In genomic region chr22:22357024-22357868, GRCh38 we compare ENCODE assay signal across 9 cellular contexts.
DNase-seq lines count a peak whose midpoint lies in the region; ATAC-seq and TF ChIP-seq lines count a peak whose summit lies in the region.
"Had no signal": no experiment of that assay in that cellular context is flagged by ENCODE, and none has a peak within 500 bp of the region (broad histone marks: within the 10 kb centered on the region; RNA-seq: fewer than 3 reads in every experiment).

No MANE protein-coding gene starts in this region.

- H3K27ac Mint-ChIP-seq in CD8-positive, alpha-beta T cell = no peak overlapping the region
- no peak overlapping the region for H3K27ac Mint-ChIP-seq in activated T-cell treated with anti-CD3 and anti-CD28 coated beads, Interleukin-2, amount 50 U/mL, for 24 hours
- H3K27ac Mint-ChIP-seq: activated naive CD4-positive, alpha-beta T cell treated with anti-CD3 and anti-CD28 coated beads, Interleukin-2, amount 50 U/mL, for 24 hours had no signal

- CTCF ChIA-PET in CD8-positive, alpha-beta T cell (lab: Charles Lee) = interaction anchor here (1.6 to 2.6 kb wide), 3 partner anchors 12 to 65 kb away, joined by 5 to 13 read pairs (median 6); no protein-coding TSS in a partner anchor
- CTCF ChIA-PET in PC-3 (lab: Charles Lee) = no interaction called here

- peak; percentile 37 to 69 (median 68) for DNase-seq in CD8-positive, alpha-beta T cell
- peak; percentile 95 for DNase-seq in Karpas-422
- DNase-seq in PC-3 = peak; percentile 74
- peak; percentile 76 for DNase-seq in activated T-cell treated with anti-CD3 and anti-CD28 coated beads, Interleukin-2, amount 50 U/mL, for 24 hours
- DNase-seq in fibroblast of the aortic adventitia (ENCODE audit: low read depth) = peak; percentile 71
- peak; percentile 9 for DNase-seq in non-pigmented ciliary epithelial cell (ENCODE audit: low read depth)
- peak; percentile 91 to 95 for DNase-seq in thyroid gland

- H3K9me3 ChIP-seq in CD8-positive, alpha-beta T cell (ENCODE audit: low read length) = no peaks in the 10 kb centered on the region
- no peaks in the 10 kb centered on the region for H3K9me3 ChIP-seq in Karpas-422 (ENCODE audit: low read length)
- no peaks in the 10 kb centered on the region for H3K9me3 ChIP-seq in PC-3 (ENCODE audit: low read length)
- H3K9me3 ChIP-seq in thyroid gland = no peaks in the 10 kb centered on the region

- POLR2A ChIA-PET in CD8-positive, alpha-beta T cell (lab: Charles Lee) = no interaction called here
- POLR2A ChIA-PET in PC-3 (lab: Charles Lee; ENCODE audit: unreplicated experiment) = no interaction called here

- H3K79me2 ChIP-seq in Karpas-422 (ENCODE audit: low read length) = no peaks in the 10 kb centered on the region
- no peaks in the 10 kb centered on the region for H3K79me2 ChIP-seq in PC-3 (ENCODE audit: low read length)

- H3K27me3 Mint-ChIP-seq in CD8-positive, alpha-beta T cell (ENCODE audit: low read depth) = peaks cover 40% of the 10 kb centered on the region
- H3K27me3 Mint-ChIP-seq in activated T-cell treated with anti-CD3 and anti-CD28 coated beads, Interleukin-2, amount 50 U/mL, for 24 hours = peaks cover 65% of the 10 kb centered on the region

- H3K27ac ChIP-seq in CD8-positive, alpha-beta T cell (ENCODE audit: low read depth, low read length) = no peak overlapping the region
- H3K27ac ChIP-seq in Karpas-422 (ENCODE audit: low read length) = no peak overlapping the region
- no peak overlapping the region for H3K27ac ChIP-seq in PC-3 (ENCODE audit: low read length)
- H3K27ac ChIP-seq in thyroid gland = no peak overlapping the region

- H3F3A ChIP-seq in PC-3 (ENCODE audit: low read length, unreplicated experiment) = no peaks in the 10 kb centered on the region

- TF ChIP-seq POLR2A in thyroid gland (IDR thresholded peaks at IDR 0.05) = no peak

- H3K27me3 ChIP-seq in CD8-positive, alpha-beta T cell (ENCODE audit: insufficient read depth, low read length) = no peaks in the 10 kb centered on the region
- H3K27me3 ChIP-seq in Karpas-422 (ENCODE audit: low read length) = no peaks in the 10 kb centered on the region
- H3K27me3 ChIP-seq in PC-3 (ENCODE audit: low read length) = 0 out of 2 replicates have a peak, but pooled peaks cover 7% of the 10 kb centered on the region
- H3K27me3 ChIP-seq in thyroid gland = no peaks in the 10 kb centered on the region

- no TSS peak for BruUV-seq in PC-3 (replicated peaks; lab: Mats Ljungman, UMichigan)

- H3K9me2 ChIP-seq in Karpas-422 (replicated peaks; ENCODE audit: insufficient read depth, low read length) = no peaks in the 10 kb centered on the region
- no peaks in the 10 kb centered on the region for H3K9me2 ChIP-seq in PC-3 (replicated peaks; ENCODE audit: low read length)

- no peak overlapping the region for H2AFZ ChIP-seq in Karpas-422 (ENCODE audit: low read length)
- no peak overlapping the region; the same call in 1 of the 2 replicates for H2AFZ ChIP-seq in PC-3 (ENCODE audit: low read length)

- H3K9ac ChIP-seq in Karpas-422 (ENCODE audit: low read length) (no peak overlapping the region), PC-3 (ENCODE audit: low read length) (no peak overlapping the region)

- H3K4me2 ChIP-seq in Karpas-422 (ENCODE audit: low read depth, low read length, poor library complexity, severe bottlenecking) (peak overlapping the region; percentile 52), PC-3 (ENCODE audit: low read length) (no peak overlapping the region)

- H3K36me3 ChIP-seq in CD8-positive, alpha-beta T cell (ENCODE audit: insufficient read depth, low read length) = no peaks in the 10 kb centered on the region
- H3K36me3 ChIP-seq in Karpas-422 (ENCODE audit: insufficient read depth, low read length) = no peaks in the 10 kb centered on the region
- no peaks in the 10 kb centered on the region for H3K36me3 ChIP-seq in PC-3 (ENCODE audit: low read depth, low read length)
- H3K36me3 ChIP-seq in thyroid gland = no peaks in the 10 kb centered on the region

- H3K4me3 ChIP-seq in CD8-positive, alpha-beta T cell (ENCODE audit: low read depth, low read length) = no peak overlapping the region
- peak overlapping the region; percentile 16; the same call in 1 of the 2 replicates for H3K4me3 ChIP-seq in Karpas-422 (ENCODE audit: low read length)
- H3K4me3 ChIP-seq in PC-3 (ENCODE audit: low read length) = no peak overlapping the region
- no peak overlapping the region for H3K4me3 ChIP-seq in fibroblast of the aortic adventitia (ENCODE audit: low read depth, low read length)
- H3K4me3 ChIP-seq in thyroid gland (replicated peaks in 1 of 3) = no peak overlapping the region

- WGBS in thyroid gland, 2 donors = 12 to 16% methylated on average over 7 to 13 of the region's 14 CpGs

- no peaks in the 10 kb centered on the region for H3K9me3 Mint-ChIP-seq in CD8-positive, alpha-beta T cell
- no peaks in the 10 kb centered on the region for H3K9me3 Mint-ChIP-seq in activated T-cell treated with anti-CD3 and anti-CD28 coated beads, Interleukin-2, amount 50 U/mL, for 24 hours
- H3K9me3 Mint-ChIP-seq: activated naive CD4-positive, alpha-beta T cell treated with anti-CD3 and anti-CD28 coated beads, Interleukin-2, amount 50 U/mL, for 24 hours had no signal

- H3K4me3 Mint-ChIP-seq in CD8-positive, alpha-beta T cell = no peak overlapping the region
- no peak overlapping the region for H3K4me3 Mint-ChIP-seq in activated T-cell treated with anti-CD3 and anti-CD28 coated beads, Interleukin-2, amount 50 U/mL, for 24 hours
- H3K4me3 Mint-ChIP-seq: activated naive CD4-positive, alpha-beta T cell treated with anti-CD3 and anti-CD28 coated beads, Interleukin-2, amount 50 U/mL, for 24 hours had no signal

- ATAC-seq in CD8-positive, alpha-beta T cell = peak; percentile 70
- ATAC-seq in GM21360 (IDR thresholded peaks at IDR 0.05; ENCODE audit: unreplicated experiment) (peak; percentile 66), PC-3 (peak; percentile 91)

- intact Hi-C loops in CD8-positive, alpha-beta T cell (cut with DNase I, micrococcal nuclease) = no loop called here
- intact Hi-C loops in PC-3 (cut with micrococcal nuclease) = loop anchor here (5.0 kb wide), 1 partner anchor 55 kb away; no protein-coding TSS in a partner anchor
- intact Hi-C loops in thyroid gland (cut with DNase I) = no loop called here

- TF ChIP-seq CTCF in CD8-positive, alpha-beta T cell (IDR thresholded peaks at IDR 0.05) = peak; percentile 53
- TF ChIP-seq CTCF in PC-3 (conservative IDR thresholded peaks at IDR 0.05; ENCODE audit: low read depth, low read length) = peak; percentile 67
- peak; percentile 80 for TF ChIP-seq CTCF in fibroblast of the aortic adventitia (IDR thresholded peaks at IDR 0.05; ENCODE audit: insufficient read depth, low read length)
- TF ChIP-seq CTCF in thyroid gland (IDR thresholded peaks at IDR 0.05) = peak; percentile 23 to 84 (median 75)

- H3K4me1 ChIP-seq in CD8-positive, alpha-beta T cell (ENCODE audit: insufficient read depth, low read length) = no peaks in the 10 kb centered on the region
- peaks cover 11% of the 10 kb centered on the region for H3K4me1 ChIP-seq in Karpas-422 (ENCODE audit: low read length)
- no peaks in the 10 kb centered on the region for H3K4me1 ChIP-seq in PC-3 (ENCODE audit: insufficient read depth, low read length)
- no peaks in the 10 kb centered on the region for H3K4me1 ChIP-seq in thyroid gland

- H3K4me1 Mint-ChIP-seq in CD8-positive, alpha-beta T cell (ENCODE audit: low read depth) = peaks cover 5% of the 10 kb centered on the region
- peaks cover 3% of the 10 kb centered on the region for H3K4me1 Mint-ChIP-seq in activated T-cell treated with anti-CD3 and anti-CD28 coated beads, Interleukin-2, amount 50 U/mL, for 24 hours (ENCODE audit: low read depth)
- H3K4me1 Mint-ChIP-seq: activated naive CD4-positive, alpha-beta T cell treated with anti-CD3 and anti-CD28 coated beads, Interleukin-2, amount 50 U/mL, for 24 hours had no signal

- H3K36me3 Mint-ChIP-seq in CD8-positive, alpha-beta T cell = no peaks in the 10 kb centered on the region
- no peaks in the 10 kb centered on the region for H3K36me3 Mint-ChIP-seq in activated T-cell treated with anti-CD3 and anti-CD28 coated beads, Interleukin-2, amount 50 U/mL, for 24 hours (ENCODE audit: low read depth)
- H3K36me3 Mint-ChIP-seq: activated naive CD4-positive, alpha-beta T cell treated with anti-CD3 and anti-CD28 coated beads, Interleukin-2, amount 50 U/mL, for 24 hours had no signal

- H4K20me1 ChIP-seq in Karpas-422 (ENCODE audit: insufficient read depth, low read depth, low read length) = no peaks in the 10 kb centered on the region
- H4K20me1 ChIP-seq in PC-3 (ENCODE audit: low read length) = no peaks in the 10 kb centered on the region

Comparison
In these comparisons a context has a peak if more than half of its experiments do, and no peak if none do; other contexts are left out.
1. DNase-seq: peak in every context shown above with its lines; median percentile 95 in Karpas-422; 93 in thyroid gland; 76 in activated T-cell treated with anti-CD3 and anti-CD28 coated beads, Interleukin-2, amount 50 U/mL, for 24 hours; 74 in PC-3; 71 in fibroblast of the aortic adventitia; 68 in CD8-positive, alpha-beta T cell; 9 in non-pigmented ciliary epithelial cell.